In the genomic region with DNA sequence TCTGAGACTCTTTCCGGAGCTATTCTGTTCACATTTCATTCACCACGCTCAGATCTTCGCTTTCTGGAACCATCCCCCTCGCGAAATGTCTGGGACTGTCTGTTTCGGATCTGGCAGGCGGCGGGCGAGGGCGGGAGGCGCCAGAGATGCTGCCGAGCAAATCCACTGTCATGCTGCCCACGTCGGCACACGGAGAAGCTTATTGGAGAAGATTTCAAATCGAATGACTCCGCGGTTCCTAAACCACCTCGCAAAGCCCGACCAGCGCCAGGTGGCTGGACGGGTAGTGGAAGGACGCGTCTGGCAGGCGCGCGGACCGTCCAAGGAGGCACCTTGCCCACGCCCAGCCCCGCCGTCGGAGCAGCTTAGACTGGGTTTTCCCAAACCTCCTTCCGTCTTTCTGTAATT, we compare ENCODE assay signal across 9 cellular contexts. TPM values are rescaled to one million over a fixed set of nuclear protein-coding genes. Genes with fewer than 3 reads are reported as not detected.
DNase-seq lines count a peak whose midpoint lies in the region; ATAC-seq, FAIRE-seq and TF ChIP-seq lines count a peak whose summit lies in the region.
"Had no signal": no experiment of that assay in that cellular context is flagged by ENCODE, and none has a peak within 500 bp of the region (broad histone marks: within the 10 kb centered on the region; RNA-seq: fewer than 3 reads in every experiment).

No MANE protein-coding gene starts in this region.

- H3K79me2 ChIP-seq in SU-DHL-6 (ENCODE audit: insufficient read depth, low read length) (peaks cover 35% of the 10 kb centered on the region), astrocyte (ENCODE audit: insufficient read depth, low read length) (peaks cover 33% of the 10 kb centered on the region)

- peak overlapping the region; percentile 95 for H3K4me3 Mint-ChIP-seq in astrocyte (ENCODE audit: unreplicated experiment)

- TF ChIP-seq POLR2A in H54 (IDR thresholded peaks at IDR 0.05; ENCODE audit: low read depth, low read length), result no peak

- H2AFZ ChIP-seq in SU-DHL-6 (ENCODE audit: low read depth, low read length, severe bottlenecking) (peak overlapping the region; percentile 54), astrocyte (ENCODE audit: low read depth, low read length) (peak overlapping the region; percentile 66)

- H4K20me1 ChIP-seq in SU-DHL-6 (ENCODE audit: low read depth, low read length) (peaks cover 20% of the 10 kb centered on the region; the same call in 1 of the 2 replicates), astrocyte (ENCODE audit: insufficient read depth, low read length) (peaks cover 10% of the 10 kb centered on the region)

- H3K9me3 ChIP-seq in SU-DHL-6 (ENCODE audit: insufficient read depth, low read length) (no peaks in the 10 kb centered on the region), astrocyte (ENCODE audit: insufficient read depth, low read depth, low read length) (no peaks in the 10 kb centered on the region)

- peak; percentile 49 for DNase-seq in H54 (ENCODE audit: insufficient read length, low spot score)
- DNase-seq in astrocyte (ENCODE audit: low read depth), result peak; percentile 70
- DNase-seq in hippocampal formation (lab: John Stamatoyannopoulos, UW), result peak; percentile 43 to 63
- DNase-seq in pulmonary artery endothelial cell (ENCODE audit: low read depth, low spot score), result peak; percentile 13

- peaks cover 12% of the 10 kb centered on the region; the same call in 1 of the 2 replicates for H3F3A ChIP-seq in SU-DHL-6 (ENCODE audit: insufficient read depth)

- peaks cover 23% of the 10 kb centered on the region for H3K4me1 ChIP-seq in astrocyte (ENCODE audit: insufficient read depth, low read length)

- H3K27ac ChIP-seq in C4-2B (peak overlapping the region; percentile 61; the same call in 1 of the 2 replicates), SU-DHL-6 (ENCODE audit: low read depth, low read length) (no peak overlapping the region), astrocyte (ENCODE audit: low read depth, low read length) (peak overlapping the region; percentile 21)

- H3K36me3 ChIP-seq in SU-DHL-6 (ENCODE audit: low read length) (no peaks in the 10 kb centered on the region), astrocyte (ENCODE audit: insufficient read depth, low read length) (no peaks in the 10 kb centered on the region)

- peaks cover 2% of the 10 kb centered on the region for H3K27me3 Mint-ChIP-seq in astrocyte (ENCODE audit: low read depth, unreplicated experiment)

- H3K4me3 ChIP-seq in SU-DHL-6 (ENCODE audit: insufficient read depth, low read length, poor library complexity, severe bottlenecking), result peak overlapping the region; percentile 79
- peak overlapping the region; percentile 69 for H3K4me3 ChIP-seq in astrocyte (ENCODE audit: insufficient read depth, low read depth, low read length)

- TF ChIP-seq CTCF in C4-2B (conservative IDR thresholded peaks at IDR 0.05) (no peak), SU-DHL-6 (IDR thresholded peaks at IDR 0.05; ENCODE audit: insufficient read depth, low read length, poor library complexity, severe bottlenecking) (no peak), astrocyte (IDR thresholded peaks at IDR 0.05; ENCODE audit: insufficient read depth, low read depth, low read length) (no peak)

- H3K27me3 ChIP-seq in SU-DHL-6 (ENCODE audit: low read length), result no peaks in the 10 kb centered on the region
- no peaks in the 10 kb centered on the region for H3K27me3 ChIP-seq in astrocyte (ENCODE audit: insufficient read depth, low read length)

- H3K27ac Mint-ChIP-seq in astrocyte (ENCODE audit: unreplicated experiment), result peak overlapping the region; percentile 97

- no peak for FAIRE-seq in H54 (lab: Jason Lieb, UNC)
- FAIRE-seq in astrocyte (lab: Jason Lieb, UNC), result no peak
- FAIRE-seq: K562 had no signal

- H3K36me3 Mint-ChIP-seq in astrocyte (ENCODE audit: low read depth, unreplicated experiment), result peaks cover 3% of the 10 kb centered on the region

- H3K9me2 ChIP-seq in SU-DHL-6 (replicated peaks; ENCODE audit: insufficient read depth, low read length), result no peaks in the 10 kb centered on the region

- H3K9ac ChIP-seq in SU-DHL-6 (ENCODE audit: low read length), result peak overlapping the region; percentile 84
- H3K9ac ChIP-seq in astrocyte (ENCODE audit: low read length), result peak overlapping the region; percentile 90

- peaks cover 19% of the 10 kb centered on the region for H3K4me1 Mint-ChIP-seq in astrocyte (ENCODE audit: low read depth, unreplicated experiment)

- ATAC-seq in HG02884 (IDR thresholded peaks at IDR 0.05; ENCODE audit: unreplicated experiment) (no peak), GM18520 (IDR thresholded peaks at IDR 0.05; ENCODE audit: unreplicated experiment) (no peak)
- ATAC-seq: K562 had no signal

- H3K4me2 ChIP-seq in SU-DHL-6 (ENCODE audit: low read depth, low read length, poor library complexity, severe bottlenecking) (peak overlapping the region; percentile 62), astrocyte (ENCODE audit: low read length) (peak overlapping the region; percentile 98)

- no peaks in the 10 kb centered on the region for H3K9me3 Mint-ChIP-seq in astrocyte (ENCODE audit: unreplicated experiment)

RNA-seq across cellular contexts. Expression of gene OSBPL3, which starts 1.6 kb away (rescaled TPM):
- 51.6 and 62.9 TPM in 2 replicates for total RNA-seq in astrocyte
- 28.2 and 43.8 TPM in 2 replicates for total RNA-seq in pulmonary artery endothelial cell

Comparison
In these comparisons a context has a peak if more than half of its experiments do, and no peak if none do; other contexts are left out.
1. DNase-seq: peak in every context shown above with its lines; median percentile 70 in astrocyte; 53 in hippocampal formation; 49 in H54; 13 in pulmonary artery endothelial cell.